Comparison of ENCODE assay signal across 8 cellular contexts in genomic region chrX:123884809-123885408, GRCh38. TPM values are rescaled to one million over a fixed set of nuclear protein-coding genes. Genes with fewer than 3 reads are reported as not detected.
A peak's percentile ranks its signal among the peaks of the same experiment; 100 is the strongest.
DNase-seq lines count a peak whose midpoint lies in the region; ATAC-seq and TF ChIP-seq lines count a peak whose summit lies in the region.

No MANE protein-coding gene starts in this region.

- H3K27ac ChIP-seq in body of pancreas = no peak overlapping the region
- H3K27ac ChIP-seq in liver (ENCODE audit: low read depth in 1 of 2, low read length in 2 of 2) = no peak overlapping the region

- H3K9ac ChIP-seq in liver (ENCODE audit: low read depth in 1 of 2, low read length in 2 of 2) = no peak overlapping the region

- H3K4me1 ChIP-seq in body of pancreas = no peaks in the 10 kb centered on the region
- H3K4me1 ChIP-seq in liver (ENCODE audit: control insufficient read depth in 4 of 4, insufficient read depth in 4 of 4, low read length in 3 of 4) = peaks cover 0 to 2% (median under 1%) of the 10 kb centered on the region in 4 donors

- TF ChIP-seq CTCF in body of pancreas (IDR thresholded peaks at IDR 0.05) (peak; percentile 22 to 61 (median 37)), liver (IDR thresholded peaks at IDR 0.05; ENCODE audit: low read depth, low read length, missing input control) (peak; percentile 50)

- no peak for TF ChIP-seq POLR2A in body of pancreas (IDR thresholded peaks at IDR 0.05)

- H3K36me3 ChIP-seq in body of pancreas (replicated peaks in 1 of 2; ENCODE audit: insufficient read depth in 1 of 2, low read depth in 2 of 2) = no peaks in the 10 kb centered on the region
- H3K36me3 ChIP-seq in liver (ENCODE audit: control insufficient read depth in 4 of 4, insufficient read depth in 3 of 4, low read depth in 1 of 4, low read length in 3 of 4) = peaks cover 0 to 5% (median 2%) of the 10 kb centered on the region in 4 donors

- H3K27me3 ChIP-seq in body of pancreas (no peaks in the 10 kb centered on the region), liver (ENCODE audit: control insufficient read depth in 4 of 4, insufficient read depth in 4 of 4, low read length in 3 of 4) (no peaks in the 10 kb centered on the region)

- ATAC-seq in HG02885 (IDR thresholded peaks at IDR 0.05; ENCODE audit: poor library complexity, unreplicated experiment) (peak; percentile 60), body of pancreas (peak; percentile 52), HG03280 (IDR thresholded peaks at IDR 0.05; ENCODE audit: unreplicated experiment) (no peak), GM18868 (IDR thresholded peaks at IDR 0.05; ENCODE audit: unreplicated experiment) (no peak)

- H3K9me3 ChIP-seq in body of pancreas = no peaks in the 10 kb centered on the region
- H3K9me3 ChIP-seq in liver (ENCODE audit: control insufficient read depth in 4 of 4, low read length in 3 of 4) = no peaks in the 10 kb centered on the region

- H3K4me3 ChIP-seq in body of pancreas (no peak overlapping the region), liver (ENCODE audit: low read depth in 1 of 3, low read length in 3 of 3) (no peak overlapping the region)

- DNase-seq in activated gamma-delta T cell treated with Interleukin-2 at 50 U/mL for 16 hours (peak; percentile 27), activated gamma-delta T cell (lab: John Stamatoyannopoulos, UW) (no peak), NCI-H774 (lab: John Stamatoyannopoulos, UW) (peak; percentile 35), body of pancreas (peak; percentile 33 to 66 (median 52))

- intact Hi-C loops in body of pancreas (cut with DNase I) = no loop called here

- TF ChIP-seq RAD21 in liver (IDR thresholded peaks at IDR 0.05) = peak; percentile 57 to 70

TF ChIP-seq in liver, 16 proteins besides CTCF, POLR2A, EP300 and RAD21:
- TF ChIP-seq EGR1 (IDR thresholded peaks at IDR 0.05; ENCODE audit: low read depth in 2 of 2) (no peak), FOXA1 (IDR thresholded peaks at IDR 0.05) (no peak), RXRA (IDR thresholded peaks at IDR 0.05) (no peak), JUND (IDR thresholded peaks at IDR 0.05) (no peak), ZBTB33 (IDR thresholded peaks at IDR 0.05) (no peak), FOXA2 (IDR thresholded peaks at IDR 0.05) (no peak), HNF4G (IDR thresholded peaks at IDR 0.05) (no peak), NR2F2 (IDR thresholded peaks at IDR 0.05) (no peak), REST (IDR thresholded peaks at IDR 0.05) (no peak), HNF4A (conservative IDR thresholded peaks at IDR 0.05) (no peak), ATF3 (IDR thresholded peaks at IDR 0.05) (no peak), YY1 (IDR thresholded peaks at IDR 0.05) (no peak), TAF1 (conservative IDR thresholded peaks at IDR 0.05) (no peak)
- TF ChIP-seq, protein P1, sequence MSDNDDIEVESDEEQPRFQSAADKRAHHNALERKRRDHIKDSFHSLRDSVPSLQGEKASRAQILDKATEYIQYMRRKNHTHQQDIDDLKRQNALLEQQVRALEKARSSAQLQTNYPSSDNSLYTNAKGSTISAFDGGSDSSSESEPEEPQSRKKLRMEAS (IDR thresholded peaks at IDR 0.05) = no peak

RNA-seq across cellular contexts. Expression of gene XIAP, which starts 25.1 kb away (rescaled TPM):
- total RNA-seq in body of pancreas (10 to 100 TPM; 20.4 to 22.1 TPM), liver (10 to 100 TPM; 22.0 to 22.8 TPM)
- 1 to 10 TPM; 7.8 to 9.1 TPM for polyA plus RNA-seq in liver

Comparison
In these comparisons a context has a peak if more than half of its experiments do, and no peak if none do; other contexts are left out.
1. ATAC-seq: peak in HG02885 (single experiment) and body of pancreas (single experiment); none in HG03280 (single experiment) and GM18868 (single experiment).